In the genomic region with DNA sequence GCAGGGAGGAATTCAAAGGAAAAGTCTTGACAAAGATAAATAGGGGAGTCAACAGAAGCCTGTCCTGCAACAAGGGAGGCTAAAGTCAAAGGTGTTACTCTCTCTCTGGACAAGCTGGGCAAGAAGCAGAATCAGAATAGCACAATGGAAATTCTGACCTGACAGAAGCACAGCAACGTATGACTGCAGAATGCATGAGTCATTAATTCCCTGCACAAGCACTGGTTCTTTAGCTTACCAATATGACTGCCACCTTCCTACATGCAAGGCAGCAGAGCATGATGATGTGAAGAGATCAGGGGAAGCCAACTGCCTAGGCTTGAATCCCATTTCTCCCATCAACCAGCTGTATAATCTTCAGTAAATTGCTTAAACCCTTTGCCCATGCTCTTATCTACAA, we compare ENCODE assay signal across 8 cellular contexts.
A peak's percentile ranks its signal among the peaks of the same experiment; 100 is the strongest.
DNase-seq lines count a peak whose midpoint lies in the region; ATAC-seq, FAIRE-seq and TF ChIP-seq lines count a peak whose summit lies in the region.
"Not testable (repeated sequence)": the region's sequence is repeated elsewhere in the genome, so short reads cannot be mapped to it uniquely, and the experiment has no call there.

No MANE protein-coding gene starts in this region.

- H3K27ac ChIP-seq in IMR-90 (ENCODE audit: insufficient read depth, low read length); astrocyte (ENCODE audit: low read depth, low read length): not testable (repeated sequence)

- not testable (repeated sequence) for DNase-seq in GM12892 (ENCODE audit: insufficient read length); H54 (ENCODE audit: insufficient read length, low spot score); IMR-90; activated CD8-positive, alpha-beta memory T cell treated with anti-CD3 and anti-CD28 coated beads, Interleukin-2, amount 10 ng/mL, durations not matched to agents 7 days and 5 days; astrocyte (ENCODE audit: low read depth); stimulated activated effector memory CD8-positive, alpha-beta T cell treated with anti-CD3 and anti-CD28 coated beads, Interleukin-12 subunit alpha, Interleukin-12 subunit beta, amount 100 ng/mL, for 72 hours (ENCODE audit: low spot score in 2 of 2)

- dilution Hi-C loops in IMR-90 (cut with HindIII; ENCODE audit: low sequenced_read_pairs, unreplicated experiment) = not testable (repeated sequence)

- no CpG with 5 or more reads among the region's 1 CpG for WGBS in IMR-90 (ENCODE audit: extremely low coverage in 2 of 2, insufficient read length in 1 of 2), 2 experiments

- intact Hi-C loops in IMR-90 (cut with micrococcal nuclease) = not testable (repeated sequence)

- H3K79me1 ChIP-seq in IMR-90 (ENCODE audit: low read depth in 1 of 2, low read length in 2 of 2) = not testable (repeated sequence)

- not testable (repeated sequence) for H4K91ac ChIP-seq in IMR-90 (ENCODE audit: insufficient read depth, low read depth, low read length)

- H3K36me3 Mint-ChIP-seq in activated CD8-positive, alpha-beta memory T cell treated with anti-CD3 and anti-CD28 coated beads, Interleukin-2, amount 10 ng/mL, durations not matched to agents 7 days and 5 days; astrocyte (ENCODE audit: low read depth, unreplicated experiment); stimulated activated effector memory CD8-positive, alpha-beta T cell treated with anti-CD3 and anti-CD28 coated beads, Interleukin-12 subunit alpha, Interleukin-12 subunit beta, amount 100 ng/mL, for 72 hours: not testable (repeated sequence)

- not testable (repeated sequence) for H3K36me3 ChIP-seq in IMR-90 (ENCODE audit: control insufficient read depth, insufficient read depth, low read length); astrocyte (ENCODE audit: insufficient read depth, low read length)

- not testable (repeated sequence) for H3K9me3 Mint-ChIP-seq in activated CD8-positive, alpha-beta memory T cell treated with anti-CD3 and anti-CD28 coated beads, Interleukin-2, amount 10 ng/mL, durations not matched to agents 7 days and 5 days (ENCODE audit: low read depth); astrocyte (ENCODE audit: unreplicated experiment); stimulated activated effector memory CD8-positive, alpha-beta T cell treated with anti-CD3 and anti-CD28 coated beads, Interleukin-12 subunit alpha, Interleukin-12 subunit beta, amount 100 ng/mL, for 72 hours

- H3K27me3 Mint-ChIP-seq in activated CD8-positive, alpha-beta memory T cell treated with anti-CD3 and anti-CD28 coated beads, Interleukin-2, amount 10 ng/mL, durations not matched to agents 7 days and 5 days; astrocyte (ENCODE audit: low read depth, unreplicated experiment): not testable (repeated sequence)

- H4K5ac ChIP-seq in IMR-90 (ENCODE audit: low read depth, low read length) = not testable (repeated sequence)

- in situ Hi-C loops in IMR-90 (cut with MboI; ENCODE audit: low sequenced_read_pairs) = not testable (repeated sequence)

- ATAC-seq in GM18870 (IDR thresholded peaks at IDR 0.05; ENCODE audit: unreplicated experiment) (peak; percentile 72), HG02981 (IDR thresholded peaks at IDR 0.05; ENCODE audit: unreplicated experiment) (peak; percentile 58), IMR-90 (ENCODE audit: low read depth) (peak; percentile 84)
- peak; percentile 90 for ATAC-seq in activated CD8-positive, alpha-beta memory T cell treated with anti-CD3 and anti-CD28 coated beads, Interleukin-2, amount 10 ng/mL, durations not matched to agents 7 days and 5 days
- peak; percentile 99 for ATAC-seq in stimulated activated effector memory CD8-positive, alpha-beta T cell treated with anti-CD3 and anti-CD28 coated beads, Interleukin-12 subunit alpha, Interleukin-12 subunit beta, amount 100 ng/mL, for 72 hours

- H3K4me2 ChIP-seq in IMR-90 (ENCODE audit: low read depth, low read length); astrocyte (ENCODE audit: low read length): not testable (repeated sequence)

- peak; percentile 40 for FAIRE-seq in GM12892 (lab: Jason Lieb, UNC)
- peak; percentile 98 for FAIRE-seq in H54 (lab: Jason Lieb, UNC)
- peak; percentile 76 for FAIRE-seq in astrocyte (lab: Jason Lieb, UNC)

- not testable (repeated sequence) for H3K4me1 ChIP-seq in IMR-90 (ENCODE audit: control insufficient read depth, insufficient read depth, low read length); astrocyte (ENCODE audit: insufficient read depth, low read length)

- POLR2A ChIA-PET in IMR-90 (lab: Charles Lee; ENCODE audit: unreplicated experiment) = not testable (repeated sequence)

- H3K9me3 ChIP-seq in IMR-90 (ENCODE audit: control insufficient read depth, insufficient read depth, low read length); astrocyte (ENCODE audit: insufficient read depth, low read depth, low read length): not testable (repeated sequence)

- not testable (repeated sequence) for H2BK20ac ChIP-seq in IMR-90 (ENCODE audit: low read depth, low read length)

- H3K79me2 ChIP-seq in astrocyte (ENCODE audit: insufficient read depth, low read length) = not testable (repeated sequence)

- H3K27me3 ChIP-seq in IMR-90 (ENCODE audit: control insufficient read depth, insufficient read depth, low read length); astrocyte (ENCODE audit: insufficient read depth, low read length): not testable (repeated sequence)

- not testable (repeated sequence) for H3K4ac ChIP-seq in IMR-90 (ENCODE audit: low read depth, low read length)

- H3K4me1 Mint-ChIP-seq in activated CD8-positive, alpha-beta memory T cell treated with anti-CD3 and anti-CD28 coated beads, Interleukin-2, amount 10 ng/mL, durations not matched to agents 7 days and 5 days; astrocyte (ENCODE audit: low read depth, unreplicated experiment); stimulated activated effector memory CD8-positive, alpha-beta T cell treated with anti-CD3 and anti-CD28 coated beads, Interleukin-12 subunit alpha, Interleukin-12 subunit beta, amount 100 ng/mL, for 72 hours: not testable (repeated sequence)

- not testable (repeated sequence) for H3K9ac ChIP-seq in IMR-90 (ENCODE audit: low read depth, low read length); astrocyte (ENCODE audit: low read length)

- TF ChIP-seq POLR2A in GM12892 (IDR thresholded peaks at IDR 0.05; ENCODE audit: low read depth, low read length); H54 (IDR thresholded peaks at IDR 0.05; ENCODE audit: low read depth, low read length); IMR-90 (IDR thresholded peaks at IDR 0.05; ENCODE audit: low read depth, low read length): not testable (repeated sequence)

- not testable (repeated sequence) for H3K56ac ChIP-seq in IMR-90 (ENCODE audit: extremely low read depth, insufficient read depth, low read length)

- TF ChIP-seq RAD21 in IMR-90 (IDR thresholded peaks at IDR 0.05; ENCODE audit: low read length) = not testable (repeated sequence)

- H3K27ac Mint-ChIP-seq in activated CD8-positive, alpha-beta memory T cell treated with anti-CD3 and anti-CD28 coated beads, Interleukin-2, amount 10 ng/mL, durations not matched to agents 7 days and 5 days; stimulated activated effector memory CD8-positive, alpha-beta T cell treated with anti-CD3 and anti-CD28 coated beads, Interleukin-12 subunit alpha, Interleukin-12 subunit beta, amount 100 ng/mL, for 72 hours: not testable (repeated sequence)
- peak overlapping the region; percentile 88 for H3K27ac Mint-ChIP-seq in astrocyte (ENCODE audit: unreplicated experiment)

- not testable (repeated sequence) for BruUV-seq in IMR-90 (replicated peaks; lab: Mats Ljungman, UMichigan)

- not testable (repeated sequence) for H3K23ac ChIP-seq in IMR-90 (ENCODE audit: low read depth, low read length)

- H3K14ac ChIP-seq in IMR-90 (replicated peaks; ENCODE audit: low read depth, low read length) = not testable (repeated sequence)

- H2BK120ac ChIP-seq in IMR-90 (ENCODE audit: low read depth, low read length) = not testable (repeated sequence)

- not testable (repeated sequence) for H2BK5ac ChIP-seq in IMR-90 (ENCODE audit: low read depth, low read length, poor library complexity, severe bottlenecking)

- CTCF ChIA-PET in IMR-90 (lab: Yijun Ruan, JAX); activated CD8-positive, alpha-beta memory T cell treated with anti-CD3 and anti-CD28 coated beads, Interleukin-2, amount 10 ng/mL, durations not matched to agents 7 days and 5 days (lab: Charles Lee): not testable (repeated sequence)

- not testable (repeated sequence) for H4K8ac ChIP-seq in IMR-90 (ENCODE audit: low read depth in 2 of 2, low read length in 2 of 2)

- H4K20me1 ChIP-seq in IMR-90 (ENCODE audit: insufficient read depth, low read length); astrocyte (ENCODE audit: insufficient read depth, low read length): not testable (repeated sequence)

- not testable (repeated sequence) for H2BK15ac ChIP-seq in IMR-90 (ENCODE audit: low read depth, low read length)

- H2AK5ac ChIP-seq in IMR-90 (ENCODE audit: low read depth, low read length) = not testable (repeated sequence)

- H3K4me3 ChIP-seq in IMR-90 (ENCODE audit: insufficient read depth, low read depth, low read length); astrocyte (ENCODE audit: insufficient read depth, low read depth, low read length): not testable (repeated sequence)

- not testable (repeated sequence) for H3K4me3 Mint-ChIP-seq in activated CD8-positive, alpha-beta memory T cell treated with anti-CD3 and anti-CD28 coated beads, Interleukin-2, amount 10 ng/mL, durations not matched to agents 7 days and 5 days; astrocyte (ENCODE audit: unreplicated experiment); stimulated activated effector memory CD8-positive, alpha-beta T cell treated with anti-CD3 and anti-CD28 coated beads, Interleukin-12 subunit alpha, Interleukin-12 subunit beta, amount 100 ng/mL, for 72 hours

- not testable (repeated sequence) for H2AFZ ChIP-seq in IMR-90 (replicated peaks; ENCODE audit: low read length, poor library complexity); astrocyte (ENCODE audit: low read depth, low read length)

- not testable (repeated sequence) for H3K9me1 ChIP-seq in IMR-90 (ENCODE audit: insufficient read depth, low read length)

- H2AK9ac ChIP-seq in IMR-90 (replicated peaks; ENCODE audit: low read depth, low read length, poor library complexity) = not testable (repeated sequence)

- H3K18ac ChIP-seq in IMR-90 (ENCODE audit: low read depth, low read length) = not testable (repeated sequence)

- TF ChIP-seq CTCF in IMR-90 (conservative IDR thresholded peaks at IDR 0.05; ENCODE audit: low read depth, low read length); astrocyte (IDR thresholded peaks at IDR 0.05; ENCODE audit: insufficient read depth, low read depth, low read length): not testable (repeated sequence)
